8 cellular contexts compared by ENCODE assay signal in genomic region chr6:44222987-44223470, GRCh38. TPM values are rescaled to one million over a fixed set of nuclear protein-coding genes. Genes with fewer than 3 reads are reported as not detected.
A peak's percentile ranks its signal among the peaks of the same experiment; 100 is the strongest.
DNase-seq lines count a peak whose midpoint lies in the region; ATAC-seq and TF ChIP-seq lines count a peak whose summit lies in the region.

No MANE protein-coding gene starts in this region.

- no TSS peak for BruUV-seq in HCT116 (replicated peaks; lab: Mats Ljungman, UMichigan)

- no peak for TF ChIP-seq POLR2A in HCT116 (IDR thresholded peaks at IDR 0.05; ENCODE audit: borderline replicate concordance, extremely low read depth, insufficient read depth, insufficient read length)

- H3K79me2 ChIP-seq in HCT116 (ENCODE audit: insufficient read depth, low read length) (peaks cover 45% of the 10 kb centered on the region), hepatocyte (peaks cover 8% of the 10 kb centered on the region)

- CTCF ChIA-PET in HCT116 (lab: Charles Lee) = interaction anchor here (1.8 to 3.7 kb wide), 3 partner anchors 12 to 51 kb away, joined by 8 to 22 read pairs (median 8); no protein-coding TSS in a partner anchor
- CTCF ChIA-PET in activated CD8-positive, alpha-beta T cell treated with anti-CD3 and anti-CD28 coated beads for 36 hours (lab: Charles Lee) = interaction anchor here (0.6 to 7.1 kb wide), 10 partner anchors 11 to 51 kb away, joined by 3 to 52 read pairs (median 7); partner anchors contain the start of gene HSP90AB1

- H3K9me3 Mint-ChIP-seq in activated CD8-positive, alpha-beta T cell treated with anti-CD3 and anti-CD28 coated beads for 36 hours = no peaks in the 10 kb centered on the region
- no peaks in the 10 kb centered on the region for H3K9me3 Mint-ChIP-seq in stimulated activated naive B cell treated with anti-CD40 and anti-IgM and Interleukin-4, amounts not matched to agents 10 μg/mL and 1 μg/mL and 100 μg/mL, for 72 hours

- peak overlapping the region; percentile 81 for H3K9ac ChIP-seq in HCT116 (ENCODE audit: low read length)

- intact Hi-C loops in HCT116 (cut with micrococcal nuclease) = no loop called here
- intact Hi-C loops in activated CD8-positive, alpha-beta T cell treated with anti-CD3 and anti-CD28 coated beads for 36 hours (cut with micrococcal nuclease) = no loop called here

- H3K4me3 ChIP-seq in BE2C (ENCODE audit: low read depth, low read length) (peak overlapping the region; percentile 54), HCT116 (replicated peaks in 1 of 2; ENCODE audit: low read depth in 1 of 2, low read length in 2 of 2) (peak overlapping the region; percentile 65 to 74), hepatocyte (peak overlapping the region; percentile 82)

- H3K4me2 ChIP-seq in HCT116 (ENCODE audit: low read length) (peak overlapping the region; percentile 93), hepatocyte (peak overlapping the region; percentile 100)

- 5% methylated on average over 23 of the region's 29 CpGs for WGBS in hepatocyte (ENCODE audit: low lambda C conversion rate, missing lambda C conversion rate)

- peak overlapping the region; percentile 89 for H3K4me3 Mint-ChIP-seq in activated CD8-positive, alpha-beta T cell treated with anti-CD3 and anti-CD28 coated beads for 36 hours
- H3K4me3 Mint-ChIP-seq in stimulated activated naive B cell treated with anti-CD40 and anti-IgM and Interleukin-4, amounts not matched to agents 10 μg/mL and 1 μg/mL and 100 μg/mL, for 72 hours = peak overlapping the region; percentile 81 to 84

- H2AFZ ChIP-seq in HCT116 (ENCODE audit: low read depth, low read length, poor library complexity, severe bottlenecking) = peak overlapping the region; percentile 61
- no peak overlapping the region for H2AFZ ChIP-seq in hepatocyte

- H3K27ac ChIP-seq in HCT116 (ENCODE audit: low read depth, low read length) (peak overlapping the region; percentile 45), hepatocyte (no peak overlapping the region)

- H3K9me3 ChIP-seq in BE2C (no peaks in the 10 kb centered on the region), HCT116 (ENCODE audit: control insufficient read depth in 1 of 2, insufficient read depth in 1 of 2, low read depth in 1 of 2, low read length in 2 of 2) (no peaks in the 10 kb centered on the region), hepatocyte (ENCODE audit: low read depth) (no peaks in the 10 kb centered on the region)

- TF ChIP-seq CTCF in BE2C (IDR thresholded peaks at IDR 0.05; ENCODE audit: low read depth, low read length) (no peak), HCT116 (IDR thresholded peaks at IDR 0.05 in 2 of 3, conservative IDR thresholded peaks at IDR 0.05 in 1 of 3; ENCODE audit: borderline replicate concordance in 1 of 3, insufficient read depth in 1 of 3, low read depth in 2 of 3, low read length in 2 of 3) (no peak), hepatocyte (IDR thresholded peaks at IDR 0.05; ENCODE audit: poor library complexity) (no peak)
- TF ChIP-seq CTCF in activated CD8-positive, alpha-beta T cell treated with anti-CD3 and anti-CD28 coated beads for 36 hours (IDR thresholded peaks at IDR 0.05) = no peak

- RAD21 ChIA-PET in HCT116 (lab: Charles Lee; ENCODE audit: low non-redundant PET in 1 of 2, low total read pairs in 2 of 2, uncharacterized antibody in 2 of 2, unreplicated experiment in 2 of 2) = interaction anchor here in 1 of 2 experiments (1.4 kb wide), 1 partner anchor 23 kb away, joined by 3 read pairs; no protein-coding TSS in a partner anchor

- H4K20me1 ChIP-seq in HCT116 (ENCODE audit: insufficient read depth) (peaks cover 4% of the 10 kb centered on the region; the same call in 1 of the 2 replicates), hepatocyte (ENCODE audit: insufficient read depth, poor library complexity, severe bottlenecking) (no peaks in the 10 kb centered on the region)

- H3K27me3 Mint-ChIP-seq in activated CD8-positive, alpha-beta T cell treated with anti-CD3 and anti-CD28 coated beads for 36 hours = peaks cover 5% of the 10 kb centered on the region
- peaks cover 0 to 6% of the 10 kb centered on the region in 2 donors for H3K27me3 Mint-ChIP-seq in stimulated activated naive B cell treated with anti-CD40 and anti-IgM and Interleukin-4, amounts not matched to agents 10 μg/mL and 1 μg/mL and 100 μg/mL, for 72 hours

- H3K27me3 ChIP-seq in BE2C = no peaks in the 10 kb centered on the region
- H3K27me3 ChIP-seq in HCT116 (ENCODE audit: insufficient read depth, low read length) = no peaks in the 10 kb centered on the region
- H3K27me3 ChIP-seq in hepatocyte = no peaks in the 10 kb centered on the region

- H3K36me3 Mint-ChIP-seq in activated CD8-positive, alpha-beta T cell treated with anti-CD3 and anti-CD28 coated beads for 36 hours (ENCODE audit: low read depth) = peaks cover 21% of the 10 kb centered on the region
- peaks cover 0 to 6% of the 10 kb centered on the region in 2 donors for H3K36me3 Mint-ChIP-seq in stimulated activated naive B cell treated with anti-CD40 and anti-IgM and Interleukin-4, amounts not matched to agents 10 μg/mL and 1 μg/mL and 100 μg/mL, for 72 hours

- peaks cover 51% of the 10 kb centered on the region for H3K4me1 Mint-ChIP-seq in activated CD8-positive, alpha-beta T cell treated with anti-CD3 and anti-CD28 coated beads for 36 hours (ENCODE audit: low read depth)
- H3K4me1 Mint-ChIP-seq in stimulated activated naive B cell treated with anti-CD40 and anti-IgM and Interleukin-4, amounts not matched to agents 10 μg/mL and 1 μg/mL and 100 μg/mL, for 72 hours = peaks cover 46 to 73% of the 10 kb centered on the region in 2 donors

- H3K27ac Mint-ChIP-seq in activated CD8-positive, alpha-beta T cell treated with anti-CD3 and anti-CD28 coated beads for 36 hours = peak overlapping the region; percentile 48
- peak overlapping the region; percentile 72 for H3K27ac Mint-ChIP-seq in stimulated activated naive B cell treated with anti-CD40 and anti-IgM and Interleukin-4, amounts not matched to agents 10 μg/mL and 1 μg/mL and 100 μg/mL, for 72 hours

- ATAC-seq in HCT116 (peak; percentile 26), GM21381 (IDR thresholded peaks at IDR 0.05; ENCODE audit: unreplicated experiment) (no peak), GM21360 (IDR thresholded peaks at IDR 0.05; ENCODE audit: unreplicated experiment) (no peak)
- ATAC-seq in activated CD8-positive, alpha-beta T cell treated with anti-CD3 and anti-CD28 coated beads for 36 hours = peak; percentile 2
- ATAC-seq in stimulated activated naive B cell treated with anti-CD40 and anti-IgM and Interleukin-4, amounts not matched to agents 10 μg/mL and 1 μg/mL and 100 μg/mL, for 72 hours (replicated peaks) = no peak

- H3K36me3 ChIP-seq in BE2C (peaks cover 1% of the 10 kb centered on the region; the same call in 1 of the 2 replicates), HCT116 (ENCODE audit: control insufficient read depth in 1 of 2, insufficient read depth in 2 of 2, low read length in 2 of 2) (peaks cover 0 to 10% of the 10 kb centered on the region in 2 experiments; a peak in 1 of 4 replicates), hepatocyte (replicated peaks; ENCODE audit: insufficient read depth, low read depth) (no peaks in the 10 kb centered on the region)

- H3K4me1 ChIP-seq in BE2C (peaks cover 32% of the 10 kb centered on the region), HCT116 (ENCODE audit: control insufficient read depth in 1 of 2, insufficient read depth in 2 of 2, low read length in 2 of 2) (peaks cover 43 to 72% of the 10 kb centered on the region in 2 experiments), hepatocyte (ENCODE audit: insufficient read depth) (peaks cover 59% of the 10 kb centered on the region)

- no peak for TF ChIP-seq RAD21 in HCT116 (IDR thresholded peaks at IDR 0.05; ENCODE audit: low read depth)

- POLR2A ChIA-PET in HCT116 (lab: Charles Lee) = interaction anchor here (1.0 to 3.0 kb wide), 6 partner anchors 11 to 91 kb away, joined by 4 to 27 read pairs (median 6); partner anchors contain the start of genes HSP90AB1 and SLC35B2
- POLR2A ChIA-PET in activated CD8-positive, alpha-beta T cell treated with anti-CD3 and anti-CD28 coated beads for 36 hours (lab: Charles Lee) = interaction anchor here (0.6 to 7.7 kb wide), 4 partner anchors 13 to 1580 kb away, joined by 4 to 131 read pairs (median 39); partner anchors contain the start of genes HSP90AB1 and SLC35B2

- DNase-seq in BE2C (no peak), HCT116 (ENCODE audit: low read depth, low spot score) (no peak), hepatocyte (ENCODE audit: low spot score) (no peak), GOT3 (lab: John Stamatoyannopoulos, UW) (no peak)
- DNase-seq in activated CD8-positive, alpha-beta T cell treated with anti-CD3 and anti-CD28 coated beads for 36 hours = peak; percentile 26
- no peak for DNase-seq in stimulated activated naive B cell treated with anti-CD40 and anti-IgM and Interleukin-4, amounts not matched to agents 10 μg/mL and 1 μg/mL and 100 μg/mL, for 72 hours

- no peaks in the 10 kb centered on the region for H3K9me2 ChIP-seq in HCT116 (ENCODE audit: insufficient read depth)
- H3K9me2 ChIP-seq in hepatocyte (replicated peaks; ENCODE audit: insufficient read depth) = no peaks in the 10 kb centered on the region

RNA-seq across cellular contexts. Expression of gene SLC29A1, which starts 0.4 kb away (rescaled TPM):
- polyA plus RNA-seq in BE2C (2012; ENCODE audit: insufficient read depth, insufficient read length, low read depth) = 184 TPM
- total RNA-seq in HCT116 (2021; ENCODE audit: unreplicated experiment) = 67.6 TPM
- 60.2 and 73.6 TPM in 2 replicates for polyA plus RNA-seq in HCT116 (2012)
- total RNA-seq in activated CD8-positive, alpha-beta T cell treated with anti-CD3 and anti-CD28 coated beads for 36 hours = 10 to 100 TPM; 56.1 to 57.4 TPM
- 23.3 and 32.4 TPM in 2 replicates for total RNA-seq in hepatocyte
- polyA plus RNA-seq in hepatocyte = 28.5 and 30.8 TPM in 2 replicates

RNA-seq across cellular contexts. Expression of gene MYMX, which starts 6.3 kb away (rescaled TPM):
- polyA plus RNA-seq in BE2C (2012; ENCODE audit: insufficient read depth, insufficient read length, low read depth) = 5.1 TPM
- total RNA-seq in HCT116 (2021; ENCODE audit: unreplicated experiment) (not detected), hepatocyte (not detected in 2 replicates)
- polyA plus RNA-seq in HCT116 (2012) = 0.13 TPM in 1 of 2 replicates, not detected in the other
- total RNA-seq in activated CD8-positive, alpha-beta T cell treated with anti-CD3 and anti-CD28 coated beads for 36 hours = not detected
- polyA plus RNA-seq in hepatocyte = 2.0 TPM in 1 of 2 replicates, not detected in the other

RNA-seq across cellular contexts. Expression of gene HSP90AB1, which starts 23.9 kb away (rescaled TPM):
- polyA plus RNA-seq in BE2C (2012; ENCODE audit: insufficient read depth, insufficient read length, low read depth) = 666 TPM
- total RNA-seq in HCT116 (2021; ENCODE audit: unreplicated experiment) (2,554 TPM), hepatocyte (884 and 891 TPM in 2 replicates)
- polyA plus RNA-seq in HCT116 (2012) = 1,463 and 1,823 TPM in 2 replicates
- total RNA-seq in activated CD8-positive, alpha-beta T cell treated with anti-CD3 and anti-CD28 coated beads for 36 hours = 1,000 to 10,000 TPM; 2,124 to 2,130 TPM
- polyA plus RNA-seq in hepatocyte = 422 and 440 TPM in 2 replicates

RNA-seq across cellular contexts. Expression of gene SLC35B2, which starts 34.3 kb away (rescaled TPM):
- 111 TPM for polyA plus RNA-seq in BE2C (2012; ENCODE audit: insufficient read depth, insufficient read length, low read depth)
- total RNA-seq in HCT116 (2021; ENCODE audit: unreplicated experiment) (50.5 TPM), hepatocyte (73.0 and 74.1 TPM in 2 replicates)
- 35.2 and 47.5 TPM in 2 replicates for polyA plus RNA-seq in HCT116 (2012)
- total RNA-seq in activated CD8-positive, alpha-beta T cell treated with anti-CD3 and anti-CD28 coated beads for 36 hours = 10 to 100 TPM; 15.4 to 16.7 TPM
- 92.9 and 104 TPM in 2 replicates for polyA plus RNA-seq in hepatocyte

RNA-seq across cellular contexts. Expression of gene NFKBIE, which starts 42.3 kb away (rescaled TPM):
- polyA plus RNA-seq in BE2C (2012; ENCODE audit: insufficient read depth, insufficient read length, low read depth) = 26.2 TPM
- total RNA-seq in HCT116 (2021; ENCODE audit: unreplicated experiment) = 7.6 TPM
- 6.2 and 8.2 TPM in 2 replicates for polyA plus RNA-seq in HCT116 (2012)
- 10 to 100 TPM; 13.3 to 17.9 TPM for total RNA-seq in activated CD8-positive, alpha-beta T cell treated with anti-CD3 and anti-CD28 coated beads for 36 hours
- total RNA-seq in hepatocyte = 13.2 and 16.7 TPM in 2 replicates
- 9.6 and 14.0 TPM in 2 replicates for polyA plus RNA-seq in hepatocyte

Comparison
In these comparisons a context has a peak if more than half of its experiments do, and no peak if none do; other contexts are left out.
1. ATAC-seq: peak in HCT116 (single experiment) and activated CD8-positive, alpha-beta T cell treated with anti-CD3 and anti-CD28 coated beads for 36 hours (single experiment); none in stimulated activated naive B cell treated with anti-CD40 and anti-IgM and Interleukin-4, amounts not matched to agents 10 μg/mL and 1 μg/mL and 100 μg/mL, for 72 hours (0 of 2), GM21381 (single experiment) and GM21360 (single experiment).
2. Peak in every context shown above with its lines, with median percentiles within 50 percentile points of each other: H3K4me3 ChIP-seq.